Comparison of ENCODE assay signal across 28 cellular contexts in genomic region chr7:30791126-30791525, GRCh38. TPM values are rescaled to one million over a fixed set of nuclear protein-coding genes. Genes with fewer than 3 reads are reported as not detected.
DNase-seq lines count a peak whose midpoint lies in the region; ATAC-seq, FAIRE-seq and TF ChIP-seq lines count a peak whose summit lies in the region.
"Had no signal": no experiment of that assay in that cellular context is flagged by ENCODE, and none has a peak within 500 bp of the region (broad histone marks: within the 10 kb centered on the region; RNA-seq: fewer than 3 reads in every experiment).

No MANE protein-coding gene starts in this region.

- H4K20me1 ChIP-seq in K562 (replicated peaks; ENCODE audit: control insufficient read depth, insufficient read depth, low read length) = no peaks in the 10 kb centered on the region

- intact Hi-C loops in Right ventricle myocardium superior (cut with DNase I) = no loop called here
- intact Hi-C loops in K562 (cut with micrococcal nuclease) = loop anchor here (1.0 kb wide), 1 partner anchor 48 kb away; no protein-coding TSS in a partner anchor
- intact Hi-C loops in aorta (cut with DNase I) = loop anchor here in 1 of 2 donors (10.0 kb wide), 1 partner anchor 954 kb away; no protein-coding TSS in a partner anchor
- intact Hi-C loops in CD4-positive, alpha-beta memory T cell (cut with micrococcal nuclease) = no loop called here

- no peak overlapping the region for H3K4me3 ChIP-seq in right atrium auricular region
- H3K4me3 ChIP-seq in K562 = no peak overlapping the region
- no peak overlapping the region for H3K4me3 ChIP-seq in iPS DF 6.9 (ENCODE audit: low read length)
- no peak overlapping the region for H3K4me3 ChIP-seq in aorta (ENCODE audit: low read length in 2 of 2)
- no peak overlapping the region for H3K4me3 ChIP-seq in CD4-positive, alpha-beta memory T cell (ENCODE audit: low read length in 2 of 2)
- H3K4me3 ChIP-seq: A549, body of pancreas, prostate gland, skin epidermis had no signal

- peaks cover 0 to 3% of the 10 kb centered on the region in 2 donors for H3K36me3 Mint-ChIP-seq in CD4-positive, alpha-beta memory T cell

- no peak for TF ChIP-seq EP300 in K562 (IDR thresholded peaks at IDR 0.05; ENCODE audit: low read length)

- peak; percentile 45 to 58 for TF ChIP-seq RAD21 in K562 (CRISPR knock-in tag; conservative IDR thresholded peaks at IDR 0.05 in 1 of 2, IDR thresholded peaks at IDR 0.05 in 1 of 2)

- TF ChIP-seq CTCF in right atrium auricular region (IDR thresholded peaks at IDR 0.05) = peak in 1 of 2 donors; percentile 43
- peak; percentile 32 to 54 (median 52); a peak in 4 of 6 replicates for TF ChIP-seq CTCF in K562 (IDR thresholded peaks at IDR 0.05 in 2 of 3, conservative IDR thresholded peaks at IDR 0.05 in 1 of 3; ENCODE audit: insufficient read depth in 2 of 3, low read depth in 1 of 3, low read length in 3 of 3)

- 62% methylated on average over 10 of the region's 10 CpGs for WGBS in K562 (ENCODE audit: insufficient coverage, low coverage, missing lambda C conversion rate)
- WGBS in iPS DF 6.9 (ENCODE audit: insufficient coverage, insufficient read length) = no CpG with 5 or more reads among the region's 10 CpGs
- 71 to 77% methylated on average over 10 of the region's 10 CpGs for WGBS in aorta, 2 donors

- no TSS peak for BruUV-seq in K562 (replicated peaks; lab: Mats Ljungman, UMichigan)

- in situ Hi-C loops in K562 (cut with MboI) = no loop called here

- H3K9ac ChIP-seq in K562 (ENCODE audit: insufficient read depth in 1 of 2, low read depth in 2 of 2, low read length in 2 of 2) = no peak overlapping the region

- H3K4me3 Mint-ChIP-seq in CD4-positive, alpha-beta memory T cell = no peak overlapping the region
- H3K4me3 Mint-ChIP-seq: activated CD4-positive, alpha-beta T cell treated with anti-CD3 and anti-CD28 coated beads, Interleukin-2, amount 10 ng/mL, durations not matched to agents 7 days and 5 days; activated naive CD8-positive, alpha-beta T cell had no signal

- H3K79me2 ChIP-seq in K562 (ENCODE audit: control insufficient read depth, insufficient read depth, low read length) = no peaks in the 10 kb centered on the region

- H3K36me3 ChIP-seq in right atrium auricular region (peaks cover 9% of the 10 kb centered on the region), K562 (ENCODE audit: control insufficient read depth, insufficient read depth, low read length) (peaks cover 72% of the 10 kb centered on the region; the same call in 2 of the 3 replicates), iPS DF 6.9 (ENCODE audit: control insufficient read depth, insufficient read depth, low read length) (no peaks in the 10 kb centered on the region), aorta (ENCODE audit: control insufficient read depth in 1 of 2, insufficient read depth in 2 of 2, low read length in 1 of 2) (no peaks in the 10 kb centered on the region)
- H3K36me3 ChIP-seq in CD4-positive, alpha-beta memory T cell (ENCODE audit: insufficient read depth, low read length) = no peaks in the 10 kb centered on the region
- H3K36me3 ChIP-seq: neutrophil had no signal

- CTCF ChIA-PET in K562 (lab: Yijun Ruan, JAX; ENCODE audit: low intra/inter-chr PET ratio) = interaction anchor here (0.9 to 1.9 kb wide), 4 partner anchors 46 to 89 kb away, joined by 3 to 5 read pairs (median 4); no protein-coding TSS in a partner anchor
- CTCF ChIA-PET in CD4-positive, alpha-beta memory T cell (lab: Charles Lee; ENCODE audit: partially characterized antibody) = interaction anchor here (1.9 kb wide), 1 partner anchor 11 kb away, joined by 5 read pairs; no protein-coding TSS in a partner anchor

- no peak for FAIRE-seq in K562 (lab: Jason Lieb, UNC)
- FAIRE-seq: A549, RCC 7860 had no signal

- POLR2A ChIA-PET in K562 (lab: Yijun Ruan, JAX) = interaction anchor here (0.6 to 2.1 kb wide), 10 partner anchors 9 to 1519 kb away, joined by 3 to 5 read pairs (median 4); no protein-coding TSS in a partner anchor
- POLR2A ChIA-PET in CD4-positive, alpha-beta memory T cell (lab: Charles Lee; ENCODE audit: partially characterized antibody) = no interaction called here

- H3K9me3 Mint-ChIP-seq in CD4-positive, alpha-beta memory T cell = no peaks in the 10 kb centered on the region
- H3K9me3 Mint-ChIP-seq: activated CD4-positive, alpha-beta T cell treated with anti-CD3 and anti-CD28 coated beads, Interleukin-2, amount 10 ng/mL, durations not matched to agents 7 days and 5 days; activated T-helper 2 cell treated with anti-CD3 and anti-CD28 coated beads, Interferon-gamma antibody, Interleukin-2, Interleukin-4, amounts not matched to agents 10 μg/mL and 5 μg/mL and 100 μg/mL, durations not matched to agents 14 hours and 24 hours and 36 hours had no signal

- H3K4me2 ChIP-seq in K562 (ENCODE audit: insufficient read depth, low read length) = no peak overlapping the region
- H3K4me2 ChIP-seq: A549 had no signal

- no peak overlapping the region for H3K27ac Mint-ChIP-seq in CD4-positive, alpha-beta memory T cell
- H3K27ac Mint-ChIP-seq: activated CD4-positive, alpha-beta T cell treated with anti-CD3 and anti-CD28 coated beads, Interleukin-2, amount 10 ng/mL, durations not matched to agents 7 days and 5 days; activated naive CD8-positive, alpha-beta T cell; activated T-helper 2 cell treated with anti-CD3 and anti-CD28 coated beads, Interferon-gamma antibody, Interleukin-2, Interleukin-4, amounts not matched to agents 10 μg/mL and 5 μg/mL and 100 μg/mL, durations not matched to agents 14 hours and 24 hours and 36 hours had no signal

- H3K27me3 Mint-ChIP-seq in CD4-positive, alpha-beta memory T cell = no peaks in the 10 kb centered on the region
- H3K27me3 Mint-ChIP-seq: activated CD4-positive, alpha-beta T cell treated with anti-CD3 and anti-CD28 coated beads, Interleukin-2, amount 10 ng/mL, durations not matched to agents 7 days and 5 days; activated naive CD8-positive, alpha-beta T cell had no signal

- DNase-seq in Right ventricle myocardium superior = no peak
- DNase-seq in right atrium auricular region (ENCODE audit: low spot score) = no peak
- peak in 2 of 4 experiments; percentile 46 to 49 for DNase-seq in K562 (ENCODE audit: extremely low read depth in 1 of 4, low spot score in 3 of 4)
- DNase-seq in iPS DF 6.9 (ENCODE audit: low read depth, low spot score) = peak; percentile 29
- DNase-seq in aorta = no peak
- DNase-seq in T-helper 9 cell = no peak
- no peak for DNase-seq in CD4-positive, alpha-beta memory T cell
- no peak for DNase-seq in activated CD4-positive, alpha-beta T cell treated with anti-CD3 and anti-CD28 coated beads for 48 hours
- DNase-seq: activated CD4-positive, alpha-beta T cell treated with anti-CD3 and anti-CD28 coated beads, Interleukin-2, amount 10 ng/mL, durations not matched to agents 7 days and 5 days; body of pancreas; DMS53; effector CD8-positive, alpha-beta T cell; foreskin melanocyte; GDM1; GOT3; hypothalamus; NCI-H1092; NCI-H1930; stimulated activated CD4-positive, alpha-beta T cell treated with anti-CD3 and anti-CD28 coated beads, Interleukin-1b, Interleukin-23, amount 100 ng/mL, for 48 hours; trophoblast cell had no signal

- TF ChIP-seq POLR2A in K562 (conservative IDR thresholded peaks at IDR 0.05) = no peak

- no peaks in the 10 kb centered on the region for H3K9me1 ChIP-seq in K562 (ENCODE audit: control insufficient read depth, insufficient read depth, low read length)

- H2AFZ ChIP-seq in K562 (ENCODE audit: low read depth, low read length) = no peak overlapping the region

- H3K27ac ChIP-seq in right atrium auricular region = no peak overlapping the region
- no peak overlapping the region for H3K27ac ChIP-seq in K562 (ENCODE audit: extremely low read depth, low read depth, low read length)
- no peak overlapping the region for H3K27ac ChIP-seq in iPS DF 6.9 (ENCODE audit: low read length)
- peak overlapping the region in 1 of 2 donors; percentile 7 for H3K27ac ChIP-seq in aorta (ENCODE audit: low read depth in 1 of 2, low read length in 2 of 2)
- H3K27ac ChIP-seq in CD4-positive, alpha-beta memory T cell (ENCODE audit: low read depth, low read length) = no peak overlapping the region
- H3K27ac ChIP-seq: A549, body of pancreas, neutrophil, prostate gland had no signal

- H3K4me1 ChIP-seq in right atrium auricular region (peaks cover 0 to 26% of the 10 kb centered on the region in 2 donors), K562 (replicated peaks in 1 of 2; ENCODE audit: control insufficient read depth in 2 of 2, insufficient read depth in 2 of 2, low read length in 2 of 2) (0 out of 5 replicates have a peak, but pooled peaks cover 0 to 3% of the 10 kb centered on the region in 2 experiments), iPS DF 6.9 (ENCODE audit: control insufficient read depth, insufficient read depth, low read length) (no peaks in the 10 kb centered on the region), aorta (ENCODE audit: control insufficient read depth in 1 of 2, insufficient read depth in 2 of 2, low read length in 2 of 2) (no peaks in the 10 kb centered on the region)
- H3K4me1 ChIP-seq in CD4-positive, alpha-beta memory T cell (ENCODE audit: insufficient read depth, low read length) = peaks cover 2% of the 10 kb centered on the region
- H3K4me1 ChIP-seq: prostate gland had no signal

- H3K27me3 ChIP-seq in right atrium auricular region (no peaks in the 10 kb centered on the region), K562 (ENCODE audit: control insufficient read depth in 2 of 2, insufficient read depth in 2 of 2, low read length in 2 of 2) (no peaks in the 10 kb centered on the region), iPS DF 6.9 (ENCODE audit: control insufficient read depth, insufficient read depth, low read length) (no peaks in the 10 kb centered on the region), aorta (ENCODE audit: control insufficient read depth in 1 of 2, insufficient read depth in 2 of 2, low read length in 1 of 2) (no peaks in the 10 kb centered on the region)
- no peaks in the 10 kb centered on the region for H3K27me3 ChIP-seq in CD4-positive, alpha-beta memory T cell (ENCODE audit: insufficient read depth, low read length)
- H3K27me3 ChIP-seq: body of pancreas, neutrophil had no signal

- peaks cover 0 to 3% (median under 1%) of the 10 kb centered on the region in 4 donors for H3K4me1 Mint-ChIP-seq in CD4-positive, alpha-beta memory T cell

- ATAC-seq in Right ventricle myocardium superior (ENCODE audit: poor library complexity) (peak; percentile 49), K562 (peak; percentile 90), aorta (ENCODE audit: low FRiP score) (peak; percentile 4)
- ATAC-seq: A549, body of pancreas had no signal

- H3K9me3 ChIP-seq in right atrium auricular region = no peaks in the 10 kb centered on the region
- H3K9me3 ChIP-seq in K562 (replicated peaks; ENCODE audit: control insufficient read depth, insufficient read depth, low read depth, low read length) = no peaks in the 10 kb centered on the region
- no peaks in the 10 kb centered on the region for H3K9me3 ChIP-seq in iPS DF 6.9 (ENCODE audit: control insufficient read depth, insufficient read depth, low read length)
- no peaks in the 10 kb centered on the region for H3K9me3 ChIP-seq in aorta (ENCODE audit: control insufficient read depth, low read length)
- no peaks in the 10 kb centered on the region for H3K9me3 ChIP-seq in CD4-positive, alpha-beta memory T cell (ENCODE audit: control insufficient read depth in 1 of 2, low read length in 2 of 2)
- H3K9me3 ChIP-seq: A549, body of pancreas, neutrophil, prostate gland had no signal

RNA-seq across cellular contexts. Expression of gene MINDY4, which starts 19.9 kb away (rescaled TPM):
- total RNA-seq in Right ventricle myocardium superior (2.8 TPM), right atrium auricular region (1 to 10 TPM; 5.4 to 8.8 TPM), K562 (2014; rRNA removed) (11.0 and 13.0 TPM in 2 replicates), K562 (2014; rRNA removed; fragmentation: Illumina TruSeq; extraction: Trizol) (9.9 and 11.9 TPM in 2 replicates), K562 (2015; rRNA removed; fragmentation: Illumina TruSeq; extraction: Trizol) (14.1 and 14.4 TPM in 2 replicates), K562 (2021) (12.6 and 13.1 TPM in 2 replicates), aorta (10 to 100 TPM; 20.2 to 22.2 TPM)
- 30.4 and 31.9 TPM in 2 replicates for total RNA-seq in K562 (2011; cell fraction: chromatin; rRNA removed; ENCODE audit: low replicate concordance)
- total RNA-seq in K562 (2011; cell fraction: nucleolus; rRNA removed) = 15.9 and 17.5 TPM in 2 replicates
- 20.6 and 29.6 TPM in 2 replicates for total RNA-seq in K562 (2011; cell fraction: nucleoplasm; rRNA removed)
- polyA plus RNA-seq in K562 (2011; rRNA removed) (4.9 and 8.1 TPM in 2 replicates), K562 (2014; fragmentation: Illumina TruSeq; extraction: Trizol) (13.6 and 16.7 TPM in 2 replicates), K562 (2014; fragmentation: Nextera tagmentation; extraction: Ambion mirVana) (1 to 10 TPM; 2.1 to 2.3 TPM), K562 (2014; rRNA removed) (9.7 and 10.0 TPM in 2 replicates), aorta (10 to 100 TPM in 1 of 2 donors, 1 to 10 TPM in 1; 3.1 to 26.1 TPM)
- 3.5 and 6.6 TPM in 2 replicates for polyA plus RNA-seq in K562 (2011; cell fraction: cytosol; rRNA removed)
- polyA plus RNA-seq in K562 (2011; cell fraction: nucleus; rRNA removed) = 14.3 and 27.5 TPM in 2 replicates
- 8.7 and 10.6 TPM in 2 replicates for polyA plus RNA-seq in K562 (2012)
- polyA minus RNA-seq in K562 (2011; rRNA and poly(A)+ RNA removed) = 8.8 and 10.5 TPM in 2 replicates
- polyA minus RNA-seq in K562 (2011; cell fraction: cytosol; rRNA and poly(A)+ RNA removed) = 4.8 and 6.0 TPM in 2 replicates
- 21.9 and 22.3 TPM in 2 replicates for polyA minus RNA-seq in K562 (2011; cell fraction: nucleus; rRNA and poly(A)+ RNA removed)
- 1 to 10 TPM; 1.2 to 1.5 TPM for total RNA-seq in CD4-positive, alpha-beta memory T cell
- polyA plus RNA-seq in CD4-positive, alpha-beta memory T cell = under 1 TPM; 0.23 to 0.94 TPM

RNA-seq across cellular contexts. Expression of gene INMT, which starts 39.2 kb away (rescaled TPM):
- total RNA-seq in Right ventricle myocardium superior (40.4 TPM), right atrium auricular region (100 to 1,000 TPM in 1 of 2 donors, 10 to 100 TPM in 1; 88.9 to 199 TPM), K562 (2014; rRNA removed) (not detected in 2 replicates), K562 (2014; rRNA removed; fragmentation: Illumina TruSeq; extraction: Trizol) (not detected in 2 replicates), K562 (2015; rRNA removed; fragmentation: Illumina TruSeq; extraction: Trizol) (0.04 TPM in 1 of 2 replicates, not detected in the other), K562 (2021) (0.11 and 0.27 TPM in 2 replicates), aorta (100 to 1,000 TPM in 1 of 2 donors, 10 to 100 TPM in 1; 83.0 to 131 TPM)
- not detected in 2 replicates for total RNA-seq in K562 (2011; cell fraction: chromatin; rRNA removed; ENCODE audit: low replicate concordance)
- not detected in 2 replicates for total RNA-seq in K562 (2011; cell fraction: nucleolus; rRNA removed)
- total RNA-seq in K562 (2011; cell fraction: nucleoplasm; rRNA removed) = not detected in 2 replicates
- polyA plus RNA-seq in K562 (2011; rRNA removed) (not detected in 2 replicates), K562 (2014; fragmentation: Illumina TruSeq; extraction: Trizol) (not detected in 2 replicates), K562 (2014; fragmentation: Nextera tagmentation; extraction: Ambion mirVana) (not detected), K562 (2014; rRNA removed) (not detected in 2 replicates), aorta (100 to 1,000 TPM in 1 of 2 donors, 10 to 100 TPM in 1; 76.7 to 105 TPM)
- polyA plus RNA-seq in K562 (2011; cell fraction: cytosol; rRNA removed) = not detected in 2 replicates
- polyA plus RNA-seq in K562 (2011; cell fraction: nucleus; rRNA removed) = not detected in 2 replicates
- polyA plus RNA-seq in K562 (2012) = 0.05 TPM in 1 of 2 replicates, not detected in the other
- not detected in 2 replicates for polyA minus RNA-seq in K562 (2011; rRNA and poly(A)+ RNA removed)
- polyA minus RNA-seq in K562 (2011; cell fraction: cytosol; rRNA and poly(A)+ RNA removed) = not detected in 2 replicates
- polyA minus RNA-seq in K562 (2011; cell fraction: nucleus; rRNA and poly(A)+ RNA removed) = not detected in 2 replicates
- total RNA-seq in CD4-positive, alpha-beta memory T cell = 1 to 10 TPM in 1 of 2 experiments, under 1 TPM in 1; 0.87 to 1.2 TPM
- under 1 TPM; 0.22 to 0.77 TPM for polyA plus RNA-seq in CD4-positive, alpha-beta memory T cell
- total RNA-seq: activated T-helper 2 cell treated with anti-CD3 and anti-CD28 coated beads, Interferon-gamma antibody, Interleukin-2, Interleukin-4, amounts not matched to agents 10 μg/mL and 5 μg/mL and 100 μg/mL, durations not matched to agents 14 hours and 24 hours and 36 hours; kidney epithelial cell had no signal
- polyA plus RNA-seq: A549 had no signal

Comparison
In these comparisons a context has a peak if more than half of its experiments do, and no peak if none do; other contexts are left out.
1. ATAC-seq: peak in every context shown above with its lines; median percentile 90 in K562; 49 in Right ventricle myocardium superior; 4 in aorta.
2. RNA of gene INMT, which starts 39.2 kb away (total RNA-seq): 88.9 to 199 TPM in right atrium auricular region, 83.0 to 131 TPM in aorta and 40.4 TPM in Right ventricle myocardium superior (single experiment); 0.87 to 1.2 TPM in CD4-positive, alpha-beta memory T cell and 0.04 to 0.27 TPM in K562; every median in the first group is over 10 times any median in the second.